1 cellular context compared by ENCODE assay signal in genomic region chr9:121075251-121076036, GRCh38.
TF ChIP-seq lines count a peak whose summit lies in the region.

No MANE protein-coding gene starts in this region.

TF ChIP-seq in K562, 482 proteins besides CTCF, POLR2A, EP300 and RAD21 (continued from another document and continues in another):
- TF ChIP-seq ZNF407 (IDR thresholded peaks at IDR 0.05; ENCODE audit: low read depth), result peak; percentile 41; the same call in 1 of the 2 replicates
- no peak for TF ChIP-seq HDGF (IDR thresholded peaks at IDR 0.05)
- 0 out of 2 replicates have a peak, but pooled peaks have one; percentile 11 for TF ChIP-seq VEZF1 (CRISPR knock-in tag; IDR thresholded peaks at IDR 0.05)
- TF ChIP-seq ZNF217 (CRISPR knock-in tag; IDR thresholded peaks at IDR 0.05), result no peak
- peak; percentile 97 for TF ChIP-seq BCOR (IDR thresholded peaks at IDR 0.05)
- no peak for TF ChIP-seq ZNF408 (CRISPR knock-in tag; IDR thresholded peaks at IDR 0.05; ENCODE audit: low read depth)
- TF ChIP-seq RBM14 (IDR thresholded peaks at IDR 0.05; ENCODE audit: borderline replicate concordance, insufficient read depth, low read depth, low read length), result no peak
- no peak; the same call in 1 of the 2 replicates for TF ChIP-seq ZBTB5 (IDR thresholded peaks at IDR 0.05)
- no peak for TF ChIP-seq E2F8 (IDR thresholded peaks at IDR 0.05; ENCODE audit: low read depth, partially characterized antibody)
- no peak for TF ChIP-seq SP1 (CRISPR knock-in tag; IDR thresholded peaks at IDR 0.05)
- peak; percentile 86 for TF ChIP-seq ZBTB26 (CRISPR knock-in tag; IDR thresholded peaks at IDR 0.05)
- TF ChIP-seq KDM4B (IDR thresholded peaks at IDR 0.05; ENCODE audit: borderline replicate concordance in 2 of 2, low read depth in 1 of 2), result no peak
- peak in 1 of 2 experiments; percentile 29 for TF ChIP-seq AFF1 (IDR thresholded peaks at IDR 0.05; ENCODE audit: low read depth in 1 of 2, partially characterized antibody in 2 of 2)
- TF ChIP-seq ZNF239 (CRISPR knock-in tag; IDR thresholded peaks at IDR 0.05), result no peak
- TF ChIP-seq ESRRA (IDR thresholded peaks at IDR 0.05; ENCODE audit: borderline replicate concordance, low read depth), result no peak
- TF ChIP-seq KDM5B (IDR thresholded peaks at IDR 0.05; ENCODE audit: insufficient replicate concordance, low read depth, low read length), result no peak
- TF ChIP-seq HMBOX1 (IDR thresholded peaks at IDR 0.05), result peak; percentile 82; the same call in 1 of the 2 replicates
- TF ChIP-seq BRD9 (IDR thresholded peaks at IDR 0.05; ENCODE audit: low read depth, partially characterized antibody), result peak; percentile 98
- no peak for TF ChIP-seq GATAD2B (IDR thresholded peaks at IDR 0.05; ENCODE audit: borderline replicate concordance)
- no peak for TF ChIP-seq MYBL2 (IDR thresholded peaks at IDR 0.05; ENCODE audit: low read depth)
- no peak for TF ChIP-seq MYBL2 (CRISPR knock-in tag; IDR thresholded peaks at IDR 0.05; ENCODE audit: borderline replicate concordance)
- TF ChIP-seq KAT8 (IDR thresholded peaks at IDR 0.05; ENCODE audit: low read depth), result no peak
- TF ChIP-seq ZNF589 (CRISPR knock-in tag; IDR thresholded peaks at IDR 0.05; ENCODE audit: low read depth), result peak; percentile 24; the same call in 1 of the 2 replicates
- no peak for TF ChIP-seq ZNF76 (CRISPR knock-in tag; IDR thresholded peaks at IDR 0.05; ENCODE audit: borderline replicate concordance)
- no peak for TF ChIP-seq REST (CRISPR knock-in tag; IDR thresholded peaks at IDR 0.05; ENCODE audit: low read depth)
- TF ChIP-seq CBX3 (IDR thresholded peaks at IDR 0.05; ENCODE audit: borderline replicate concordance in 1 of 2, low read length in 2 of 2), result peak in 1 of 2 experiments; percentile 36; a peak in 1 of 3 replicates
- no peak for TF ChIP-seq NR3C1 (CRISPR knock-in tag; IDR thresholded peaks at IDR 0.05)
- no peak for TF ChIP-seq GTF2E2 (tag; IDR thresholded peaks at IDR 0.05)
- TF ChIP-seq RAD51 (IDR thresholded peaks at IDR 0.05; ENCODE audit: borderline replicate concordance, low read depth), result no peak
- no peak for TF ChIP-seq FIP1L1 (IDR thresholded peaks at IDR 0.05; ENCODE audit: low read depth, low read length, poor library complexity, severe bottlenecking)
- peak; percentile 96 for TF ChIP-seq ADNP (tag; IDR thresholded peaks at IDR 0.05)
